In the genomic region with DNA sequence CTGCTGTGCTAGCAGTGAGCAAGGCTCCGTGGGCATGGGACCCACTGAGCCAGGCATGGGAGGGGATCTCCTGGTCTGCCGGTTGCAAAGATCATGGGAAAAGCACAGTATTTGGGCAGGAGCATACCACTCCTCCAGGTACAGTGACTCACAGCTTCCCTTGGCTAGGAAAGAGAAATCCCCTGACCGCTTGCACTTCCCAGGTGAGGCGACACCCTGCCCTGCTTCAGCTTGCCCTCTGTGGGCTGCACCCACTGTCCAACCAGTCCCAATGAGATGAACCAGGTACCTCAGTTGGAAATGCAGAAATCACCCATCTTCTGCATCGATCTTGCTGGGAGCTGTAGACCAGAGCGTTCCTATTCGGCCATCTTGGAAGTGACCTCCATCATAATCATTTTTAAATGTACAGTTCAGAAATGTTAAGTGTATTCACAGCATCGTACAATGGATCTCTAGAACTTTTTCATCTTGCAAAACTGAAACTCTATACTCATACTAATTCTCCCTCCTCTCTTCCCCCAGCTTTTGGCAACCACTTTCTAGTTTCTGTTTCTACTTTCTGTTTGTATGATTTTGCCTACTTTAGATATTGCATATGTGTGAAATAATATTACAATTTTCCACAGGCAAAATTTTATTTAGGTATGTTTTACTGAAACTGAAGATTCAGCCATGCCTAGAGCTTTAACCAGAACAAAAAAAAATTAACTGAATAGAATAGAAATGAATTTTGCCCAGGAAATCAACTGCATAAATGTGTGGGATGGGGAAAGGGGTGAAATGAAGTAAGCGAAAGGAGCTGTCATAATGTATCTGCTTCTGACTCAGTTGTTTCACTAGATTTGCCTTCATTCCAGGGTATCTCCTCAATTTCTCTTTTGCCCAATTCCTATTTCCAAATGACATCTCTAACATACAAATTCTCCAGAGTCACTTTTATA, we compare ENCODE assay signal across 12 cellular contexts.
DNase-seq lines count a peak whose midpoint lies in the region; ATAC-seq, FAIRE-seq and TF ChIP-seq lines count a peak whose summit lies in the region.
"Had no signal": no experiment of that assay in that cellular context is flagged by ENCODE, and none has a peak within 500 bp of the region (broad histone marks: within the 10 kb centered on the region; RNA-seq: fewer than 3 reads in every experiment).

No MANE protein-coding gene starts in this region.

- peak overlapping the region; percentile 36; the same call in 1 of the 2 replicates for H3K4me2 ChIP-seq in HepG2 (ENCODE audit: low read depth, low read length)

- intact Hi-C loops in HepG2 (cut with micrococcal nuclease; ENCODE audit: unreplicated experiment): no loop called here
- intact Hi-C loops in right lobe of liver (cut with DNase I): no loop called here
- intact Hi-C loops in heart left ventricle (cut with DNase I): no loop called here
- intact Hi-C loops in posterior cingulate gyrus (cut with DNase I): no loop called here

- DNase-seq in HepG2 (ENCODE audit: low spot score) (no peak), right lobe of liver (no peak), heart left ventricle (no peak), posterior cingulate gyrus (no peak), DMS53 (lab: John Stamatoyannopoulos, UW) (no peak)
- DNase-seq in stimulated activated naive CD8-positive, alpha-beta T cell treated with anti-CD3 and anti-CD28 coated beads, Interleukin-15, amount 100 ng/mL, for 72 hours: no peak
- DNase-seq: NCI-H510A treated with DMSO at 0.1 percent for 48 hours, SHP77 treated with DMSO at 0.1 percent for 48 hours, upper lobe of right lung had no signal

- FAIRE-seq in HepG2 (lab: Jason Lieb, UNC): no peak

- in situ Hi-C loops in HepG2 (cut with HindIII; ENCODE audit: extremely low pct_ligation_motif_present, low pct_unique_long_range_greater_than_20kb): no loop called here

- peaks cover 54% of the 10 kb centered on the region for H3K27me3 Mint-ChIP-seq in stimulated activated naive CD8-positive, alpha-beta T cell treated with anti-CD3 and anti-CD28 coated beads, Interleukin-15, amount 100 ng/mL, for 72 hours

- peaks cover 13% of the 10 kb centered on the region for H3K4me1 Mint-ChIP-seq in stimulated activated naive CD8-positive, alpha-beta T cell treated with anti-CD3 and anti-CD28 coated beads, Interleukin-15, amount 100 ng/mL, for 72 hours
- H3K4me1 Mint-ChIP-seq: mesothelial cell of epicardium had no signal

- no peak overlapping the region for H3K4me3 Mint-ChIP-seq in stimulated activated naive CD8-positive, alpha-beta T cell treated with anti-CD3 and anti-CD28 coated beads, Interleukin-15, amount 100 ng/mL, for 72 hours
- H3K4me3 Mint-ChIP-seq: mesothelial cell of epicardium had no signal

- WGBS in HepG2 (ENCODE audit: low lambda C conversion rate): 35% methylated on average over 3 of the region's 9 CpGs
- WGBS in right lobe of liver (ENCODE audit: insufficient coverage, low coverage, low lambda C conversion rate, missing lambda C conversion rate): 71% methylated on average over 3 of the region's 9 CpGs
- WGBS in heart left ventricle, 4 donors: 87 to 93% (median 90%) methylated on average over 9 of the region's 9 CpGs

- BruUV-seq in HepG2 (replicated peaks; lab: Mats Ljungman, UMichigan): no TSS peak

- TF ChIP-seq EP300 in HepG2 (IDR thresholded peaks at IDR 0.05; ENCODE audit: low read depth in 2 of 2, low read length in 2 of 2): no peak
- TF ChIP-seq EP300 in HepG2 (CRISPR knock-in tag; IDR thresholded peaks at IDR 0.05; ENCODE audit: borderline replicate concordance): no peak

- H3K27me3 ChIP-seq in HepG2 (ENCODE audit: control insufficient read depth in 1 of 2, insufficient read depth in 2 of 2, low read length in 2 of 2) (no peaks in the 10 kb centered on the region; a peak in 1 of 5 replicates), right lobe of liver (no peaks in the 10 kb centered on the region), heart left ventricle (no peaks in the 10 kb centered on the region)
- H3K27me3 ChIP-seq: upper lobe of right lung had no signal

- no peak overlapping the region for H2AFZ ChIP-seq in HepG2 (ENCODE audit: low read length)

- no peak for TF ChIP-seq RAD21 in HepG2 (CRISPR knock-in tag; IDR thresholded peaks at IDR 0.05)

- H3K36me3 ChIP-seq in HepG2 (replicated peaks in 1 of 2; ENCODE audit: control insufficient read depth in 1 of 2, insufficient read depth in 2 of 2, low read length in 2 of 2) (no peaks in the 10 kb centered on the region), right lobe of liver (no peaks in the 10 kb centered on the region), heart left ventricle (no peaks in the 10 kb centered on the region)
- H3K36me3 ChIP-seq: upper lobe of right lung had no signal

- no peak overlapping the region for H3K27ac Mint-ChIP-seq in stimulated activated naive CD8-positive, alpha-beta T cell treated with anti-CD3 and anti-CD28 coated beads, Interleukin-15, amount 100 ng/mL, for 72 hours
- H3K27ac Mint-ChIP-seq: mesothelial cell of epicardium had no signal

- TF ChIP-seq CTCF in HepG2 (CRISPR knock-in tag; IDR thresholded peaks at IDR 0.05) (no peak), right lobe of liver (IDR thresholded peaks at IDR 0.05) (no peak), heart left ventricle (IDR thresholded peaks at IDR 0.05) (no peak)

- H3K9ac ChIP-seq in HepG2 (ENCODE audit: insufficient read depth, low read depth, low read length): no peak overlapping the region

- H3K4me1 ChIP-seq in HepG2 (ENCODE audit: insufficient read depth, low read length): no peaks in the 10 kb centered on the region
- no peaks in the 10 kb centered on the region for H3K4me1 ChIP-seq in right lobe of liver
- H3K4me1 ChIP-seq in heart left ventricle: no peaks in the 10 kb centered on the region
- H3K4me1 ChIP-seq: upper lobe of right lung had no signal

- H4K20me1 ChIP-seq in HepG2 (ENCODE audit: insufficient read depth, low read length): no peaks in the 10 kb centered on the region

- POLR2A ChIA-PET in HepG2 (lab: Yijun Ruan, JAX): no interaction called here

- TF ChIP-seq POLR2A in HepG2 (IDR thresholded peaks at IDR 0.05; ENCODE audit: insufficient read depth in 1 of 2, low read depth in 2 of 2, low read length in 2 of 2) (no peak), right lobe of liver (IDR thresholded peaks at IDR 0.05) (no peak), heart left ventricle (IDR thresholded peaks at IDR 0.05) (no peak)

- no peaks in the 10 kb centered on the region for H3K9me3 ChIP-seq in HepG2 (ENCODE audit: low read length)
- no peaks in the 10 kb centered on the region for H3K9me3 ChIP-seq in right lobe of liver
- peaks cover 0 to 6% (median 0%) of the 10 kb centered on the region in 12 donors for H3K9me3 ChIP-seq in heart left ventricle
- H3K9me3 ChIP-seq: upper lobe of right lung had no signal

- no peaks in the 10 kb centered on the region for H3K79me2 ChIP-seq in HepG2 (ENCODE audit: insufficient read depth, low read length)

- H3K4me3 ChIP-seq in HepG2 (replicated peaks in 1 of 3; ENCODE audit: insufficient read depth in 1 of 3, low read depth in 2 of 3, low read length in 3 of 3): 0 out of 6 replicates have a peak overlapping the region, but pooled peaks of 1 of the 3 experiments have one; percentile 16
- H3K4me3 ChIP-seq in right lobe of liver: no peak overlapping the region
- H3K4me3 ChIP-seq in heart left ventricle: no peak overlapping the region
- H3K4me3 ChIP-seq: upper lobe of right lung had no signal

- no peak for ATAC-seq in HepG2
- no peak for ATAC-seq in right lobe of liver
- peak; percentile 92 for ATAC-seq in GM21723 (IDR thresholded peaks at IDR 0.05; ENCODE audit: unreplicated experiment)
- ATAC-seq in HG03196 (IDR thresholded peaks at IDR 0.05; ENCODE audit: unreplicated experiment): peak; percentile 79
- ATAC-seq in stimulated activated naive CD8-positive, alpha-beta T cell treated with anti-CD3 and anti-CD28 coated beads, Interleukin-15, amount 100 ng/mL, for 72 hours: peak; percentile 95
- no peak for ATAC-seq in heart left ventricle
- ATAC-seq: upper lobe of right lung had no signal

- CTCF ChIA-PET in HepG2 (lab: Yijun Ruan, JAX; ENCODE audit: low intra/inter-chr PET ratio, low total read pairs): no interaction called here

- peaks cover 10 to 23% of the 10 kb centered on the region in 2 donors for H3K9me3 Mint-ChIP-seq in stimulated activated naive CD8-positive, alpha-beta T cell treated with anti-CD3 and anti-CD28 coated beads, Interleukin-15, amount 100 ng/mL, for 72 hours

- no peak overlapping the region for H3K27ac ChIP-seq in HepG2 (ENCODE audit: extremely low read length, insufficient read depth, low read length)
- H3K27ac ChIP-seq in right lobe of liver: no peak overlapping the region
- no peak overlapping the region for H3K27ac ChIP-seq in heart left ventricle
- H3K27ac ChIP-seq: upper lobe of right lung had no signal

TF ChIP-seq in HepG2, 621 proteins besides CTCF, POLR2A, EP300 and RAD21 (continues in another document):
- TF ChIP-seq YY1 (IDR thresholded peaks at IDR 0.05; ENCODE audit: insufficient read depth, insufficient replicate concordance, low read depth, low read length) (no peak), ZNF446 (CRISPR knock-in tag; IDR thresholded peaks at IDR 0.05) (no peak), ZNF564 (CRISPR knock-in tag; IDR thresholded peaks at IDR 0.05) (no peak), ZNF720 (CRISPR knock-in tag; IDR thresholded peaks at IDR 0.05) (no peak), NFE2L2 (IDR thresholded peaks at IDR 0.05; ENCODE audit: low read length) (no peak), HMGA1 (CRISPR knock-in tag; conservative IDR thresholded peaks at IDR 0.05) (no peak), ZNF33B (CRISPR knock-in tag; IDR thresholded peaks at IDR 0.05) (no peak), TAF15 (IDR thresholded peaks at IDR 0.05; ENCODE audit: low read depth, low read length, poor library complexity, severe bottlenecking) (no peak)

Comparison
In these comparisons a context has a peak if more than half of its experiments do, and no peak if none do; other contexts are left out.
1. ATAC-seq: peak in GM21723 (single experiment), HG03196 (single experiment) and stimulated activated naive CD8-positive, alpha-beta T cell treated with anti-CD3 and anti-CD28 coated beads, Interleukin-15, amount 100 ng/mL, for 72 hours (single experiment); none in HepG2 (single experiment), right lobe of liver (0 of 4) and heart left ventricle (0 of 4).